ENCODE assay signal across 1 cellular context in genomic region chr11:112085822-112086421, GRCh38.
TF ChIP-seq lines count a peak whose summit lies in the region.

No MANE protein-coding gene starts in this region.

TF ChIP-seq in GM12878, 131 proteins besides CTCF, POLR2A, EP300 and RAD21:
- TF ChIP-seq BHLHE40 (IDR thresholded peaks at IDR 0.05; ENCODE audit: borderline replicate concordance in 1 of 2, low read depth in 2 of 2, low read length in 1 of 2) (peak in 1 of 2 experiments; percentile 22; a peak in 1 of 4 replicates), ZBTB33 (IDR thresholded peaks at IDR 0.05) (no peak), PBX3 (IDR thresholded peaks at IDR 0.05; ENCODE audit: insufficient replicate concordance, low read depth, low read length) (no peak), E4F1 (IDR thresholded peaks at IDR 0.05; ENCODE audit: borderline replicate concordance, partially characterized antibody) (no peak), FOS (IDR thresholded peaks at IDR 0.05; ENCODE audit: borderline replicate concordance, extremely low read depth, insufficient read length) (no peak), ATF3 (IDR thresholded peaks at IDR 0.05; ENCODE audit: borderline replicate concordance, extremely low read depth, low read depth, low read length) (peak; percentile 40; the same call in 1 of the 2 replicates), NKRF (conservative IDR thresholded peaks at IDR 0.05) (no peak), BRCA1 (IDR thresholded peaks at IDR 0.05; ENCODE audit: low read depth, low read length) (no peak), IRF4 (IDR thresholded peaks at IDR 0.05; ENCODE audit: low read depth, low read length) (no peak), RAD51 (IDR thresholded peaks at IDR 0.05) (peak; percentile 68; the same call in 1 of the 2 replicates), PAX5 (IDR thresholded peaks at IDR 0.05; ENCODE audit: borderline replicate concordance, low read depth, low read length) (no peak), ATF2 (IDR thresholded peaks at IDR 0.05; ENCODE audit: low read length) (no peak), USF1 (IDR thresholded peaks at IDR 0.05; ENCODE audit: borderline replicate concordance, extremely low read length, insufficient read depth, low read depth, low read length) (peak; percentile 75), TCF3 (IDR thresholded peaks at IDR 0.05; ENCODE audit: borderline replicate concordance, insufficient read depth, low read depth, low read length) (0 out of 2 replicates have a peak, but pooled peaks have one; percentile 3), USF2 (IDR thresholded peaks at IDR 0.05; ENCODE audit: borderline replicate concordance, low read depth, low read length) (no peak; the same call in 1 of the 2 replicates), E2F8 (IDR thresholded peaks at IDR 0.05; ENCODE audit: low read depth, partially characterized antibody) (no peak), BCL3 (IDR thresholded peaks at IDR 0.05; ENCODE audit: borderline replicate concordance, insufficient read depth, low read depth, low read length, poor library complexity, severe bottlenecking) (peak; percentile 45), PKNOX1 (IDR thresholded peaks at IDR 0.05) (no peak), ELK1 (IDR thresholded peaks at IDR 0.05; ENCODE audit: low read depth, low read length) (no peak), MTA3 (IDR thresholded peaks at IDR 0.05; ENCODE audit: borderline replicate concordance, low read length) (peak; percentile 64; the same call in 1 of the 2 replicates), NR2C1 (IDR thresholded peaks at IDR 0.05) (no peak)
TF ChIP-seq in GM12878: peak in this region for 7.
